Comparison of ENCODE assay signal across 2 cellular contexts in the genomic region with DNA sequence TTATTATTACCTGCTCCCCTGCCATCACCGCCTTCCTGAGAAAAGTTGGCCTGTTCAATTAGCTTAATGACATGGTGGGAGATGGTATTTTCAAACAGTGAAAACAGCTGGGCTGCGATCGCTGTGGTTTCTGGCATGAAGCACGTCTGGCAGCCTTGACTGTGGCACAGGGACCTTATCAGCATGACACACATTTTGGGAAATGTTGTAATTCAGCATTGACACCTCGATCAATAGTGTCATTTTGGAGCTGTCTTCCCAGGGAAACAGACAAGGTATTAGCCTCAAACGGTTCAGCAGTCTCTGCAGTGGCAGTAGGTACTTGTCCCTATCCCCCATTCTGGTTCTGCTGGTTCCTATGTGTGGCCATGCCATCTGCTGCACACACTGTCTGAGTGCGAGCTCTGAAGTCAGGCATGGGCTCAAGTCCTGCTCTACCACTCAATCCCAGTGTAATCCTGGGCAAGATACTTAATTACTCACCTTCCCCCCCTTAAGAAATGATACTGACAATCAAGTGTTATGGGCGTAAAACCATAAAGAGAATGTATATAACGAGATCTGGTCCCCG.
TF ChIP-seq lines count a peak whose summit lies in the region.

No MANE protein-coding gene starts in this region.

TF ChIP-seq in liver, 16 proteins besides CTCF, POLR2A, EP300 and RAD21 (continued from another document):
- TF ChIP-seq EGR1 (IDR thresholded peaks at IDR 0.05; ENCODE audit: low read depth in 2 of 2) (no peak), RXRA (IDR thresholded peaks at IDR 0.05) (peak; percentile 19 to 81), TAF1 (conservative IDR thresholded peaks at IDR 0.05) (no peak), FOXA2 (IDR thresholded peaks at IDR 0.05) (no peak), JUND (IDR thresholded peaks at IDR 0.05) (peak in 1 of 2 donors; percentile 26), FOXA1 (IDR thresholded peaks at IDR 0.05) (no peak), HNF4A (conservative IDR thresholded peaks at IDR 0.05) (peak; percentile 22 to 66), HNF4G (IDR thresholded peaks at IDR 0.05) (no peak), GABPA (IDR thresholded peaks at IDR 0.05 in 1 of 2, conservative IDR thresholded peaks at IDR 0.05 in 1 of 2) (no peak)
- TF ChIP-seq, protein P1, sequence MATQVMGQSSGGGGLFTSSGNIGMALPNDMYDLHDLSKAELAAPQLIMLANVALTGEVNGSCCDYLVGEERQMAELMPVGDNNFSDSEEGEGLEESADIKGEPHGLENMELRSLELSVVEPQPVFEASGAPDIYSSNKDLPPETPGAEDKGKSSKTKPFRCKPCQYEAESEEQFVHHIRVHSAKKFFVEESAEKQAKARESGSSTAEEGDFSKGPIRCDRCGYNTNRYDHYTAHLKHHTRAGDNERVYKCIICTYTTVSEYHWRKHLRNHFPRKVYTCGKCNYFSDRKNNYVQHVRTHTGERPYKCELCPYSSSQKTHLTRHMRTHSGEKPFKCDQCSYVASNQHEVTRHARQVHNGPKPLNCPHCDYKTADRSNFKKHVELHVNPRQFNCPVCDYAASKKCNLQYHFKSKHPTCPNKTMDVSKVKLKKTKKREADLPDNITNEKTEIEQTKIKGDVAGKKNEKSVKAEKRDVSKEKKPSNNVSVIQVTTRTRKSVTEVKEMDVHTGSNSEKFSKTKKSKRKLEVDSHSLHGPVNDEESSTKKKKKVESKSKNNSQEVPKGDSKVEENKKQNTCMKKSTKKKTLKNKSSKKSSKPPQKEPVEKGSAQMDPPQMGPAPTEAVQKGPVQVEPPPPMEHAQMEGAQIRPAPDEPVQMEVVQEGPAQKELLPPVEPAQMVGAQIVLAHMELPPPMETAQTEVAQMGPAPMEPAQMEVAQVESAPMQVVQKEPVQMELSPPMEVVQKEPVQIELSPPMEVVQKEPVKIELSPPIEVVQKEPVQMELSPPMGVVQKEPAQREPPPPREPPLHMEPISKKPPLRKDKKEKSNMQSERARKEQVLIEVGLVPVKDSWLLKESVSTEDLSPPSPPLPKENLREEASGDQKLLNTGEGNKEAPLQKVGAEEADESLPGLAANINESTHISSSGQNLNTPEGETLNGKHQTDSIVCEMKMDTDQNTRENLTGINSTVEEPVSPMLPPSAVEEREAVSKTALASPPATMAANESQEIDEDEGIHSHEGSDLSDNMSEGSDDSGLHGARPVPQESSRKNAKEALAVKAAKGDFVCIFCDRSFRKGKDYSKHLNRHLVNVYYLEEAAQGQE (IDR thresholded peaks at IDR 0.05) = peak; percentile 49
- TF ChIP-seq, protein P2, sequence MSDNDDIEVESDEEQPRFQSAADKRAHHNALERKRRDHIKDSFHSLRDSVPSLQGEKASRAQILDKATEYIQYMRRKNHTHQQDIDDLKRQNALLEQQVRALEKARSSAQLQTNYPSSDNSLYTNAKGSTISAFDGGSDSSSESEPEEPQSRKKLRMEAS (IDR thresholded peaks at IDR 0.05) = peak; percentile 78

TF ChIP-seq in HepG2, 621 proteins besides CTCF, POLR2A, EP300 and RAD21 (continued from another document):
- TF ChIP-seq, protein P3, sequence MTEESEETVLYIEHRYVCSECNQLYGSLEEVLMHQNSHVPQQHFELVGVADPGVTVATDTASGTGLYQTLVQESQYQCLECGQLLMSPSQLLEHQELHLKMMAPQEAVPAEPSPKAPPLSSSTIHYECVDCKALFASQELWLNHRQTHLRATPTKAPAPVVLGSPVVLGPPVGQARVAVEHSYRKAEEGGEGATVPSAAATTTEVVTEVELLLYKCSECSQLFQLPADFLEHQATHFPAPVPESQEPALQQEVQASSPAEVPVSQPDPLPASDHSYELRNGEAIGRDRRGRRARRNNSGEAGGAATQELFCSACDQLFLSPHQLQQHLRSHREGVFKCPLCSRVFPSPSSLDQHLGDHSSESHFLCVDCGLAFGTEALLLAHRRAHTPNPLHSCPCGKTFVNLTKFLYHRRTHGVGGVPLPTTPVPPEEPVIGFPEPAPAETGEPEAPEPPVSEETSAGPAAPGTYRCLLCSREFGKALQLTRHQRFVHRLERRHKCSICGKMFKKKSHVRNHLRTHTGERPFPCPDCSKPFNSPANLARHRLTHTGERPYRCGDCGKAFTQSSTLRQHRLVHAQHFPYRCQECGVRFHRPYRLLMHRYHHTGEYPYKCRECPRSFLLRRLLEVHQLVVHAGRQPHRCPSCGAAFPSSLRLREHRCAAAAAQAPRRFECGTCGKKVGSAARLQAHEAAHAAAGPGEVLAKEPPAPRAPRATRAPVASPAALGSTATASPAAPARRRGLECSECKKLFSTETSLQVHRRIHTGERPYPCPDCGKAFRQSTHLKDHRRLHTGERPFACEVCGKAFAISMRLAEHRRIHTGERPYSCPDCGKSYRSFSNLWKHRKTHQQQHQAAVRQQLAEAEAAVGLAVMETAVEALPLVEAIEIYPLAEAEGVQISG (CRISPR knock-in tag; IDR thresholded peaks at IDR 0.05) = no peak
- TF ChIP-seq MED13 (CRISPR knock-in tag; IDR thresholded peaks at IDR 0.05) = no peak
- TF ChIP-seq, protein P4, sequence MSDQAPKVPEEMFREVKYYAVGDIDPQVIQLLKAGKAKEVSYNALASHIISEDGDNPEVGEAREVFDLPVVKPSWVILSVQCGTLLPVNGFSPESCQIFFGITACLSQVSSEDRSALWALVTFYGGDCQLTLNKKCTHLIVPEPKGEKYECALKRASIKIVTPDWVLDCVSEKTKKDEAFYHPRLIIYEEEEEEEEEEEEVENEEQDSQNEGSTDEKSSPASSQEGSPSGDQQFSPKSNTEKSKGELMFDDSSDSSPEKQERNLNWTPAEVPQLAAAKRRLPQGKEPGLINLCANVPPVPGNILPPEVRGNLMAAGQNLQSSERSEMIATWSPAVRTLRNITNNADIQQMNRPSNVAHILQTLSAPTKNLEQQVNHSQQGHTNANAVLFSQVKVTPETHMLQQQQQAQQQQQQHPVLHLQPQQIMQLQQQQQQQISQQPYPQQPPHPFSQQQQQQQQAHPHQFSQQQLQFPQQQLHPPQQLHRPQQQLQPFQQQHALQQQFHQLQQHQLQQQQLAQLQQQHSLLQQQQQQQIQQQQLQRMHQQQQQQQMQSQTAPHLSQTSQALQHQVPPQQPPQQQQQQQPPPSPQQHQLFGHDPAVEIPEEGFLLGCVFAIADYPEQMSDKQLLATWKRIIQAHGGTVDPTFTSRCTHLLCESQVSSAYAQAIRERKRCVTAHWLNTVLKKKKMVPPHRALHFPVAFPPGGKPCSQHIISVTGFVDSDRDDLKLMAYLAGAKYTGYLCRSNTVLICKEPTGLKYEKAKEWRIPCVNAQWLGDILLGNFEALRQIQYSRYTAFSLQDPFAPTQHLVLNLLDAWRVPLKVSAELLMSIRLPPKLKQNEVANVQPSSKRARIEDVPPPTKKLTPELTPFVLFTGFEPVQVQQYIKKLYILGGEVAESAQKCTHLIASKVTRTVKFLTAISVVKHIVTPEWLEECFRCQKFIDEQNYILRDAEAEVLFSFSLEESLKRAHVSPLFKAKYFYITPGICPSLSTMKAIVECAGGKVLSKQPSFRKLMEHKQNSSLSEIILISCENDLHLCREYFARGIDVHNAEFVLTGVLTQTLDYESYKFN (CRISPR knock-in tag; conservative IDR thresholded peaks at IDR 0.05) = no peak
